In genomic region chr5:51556833-51557232, GRCh38 we compare ENCODE assay signal across 18 cellular contexts.
"Had no signal": no experiment of that assay in that cellular context is flagged by ENCODE, and none has a peak within 500 bp of the region (broad histone marks: within the 10 kb centered on the region; RNA-seq: fewer than 3 reads in every experiment).

No MANE protein-coding gene starts in this region.

- H3K27ac ChIP-seq: esophagus squamous epithelium, hepatocyte, parathyroid adenoma, prostate gland, right lobe of liver, testis, tibial nerve, upper lobe of right lung, vagina had no signal

- H3K4me3 ChIP-seq: esophagus squamous epithelium, hepatocyte, prostate gland, right lobe of liver, testis, tibial nerve, upper lobe of right lung, vagina had no signal

- H2AFZ ChIP-seq: hepatocyte, parathyroid adenoma had no signal

- H3K4me1 ChIP-seq: esophagus squamous epithelium, parathyroid adenoma, prostate gland, right lobe of liver, testis, tibial nerve, upper lobe of right lung, vagina had no signal

- H3K9me3 Mint-ChIP-seq: nephron progenitor cell had no signal

- H3K27me3 ChIP-seq: esophagus squamous epithelium, hepatocyte, right lobe of liver, testis, tibial nerve, upper lobe of right lung, vagina had no signal

- H3K9me3 ChIP-seq: esophagus squamous epithelium, prostate gland, right lobe of liver, testis, upper lobe of right lung, vagina had no signal

- H3K4me2 ChIP-seq: hepatocyte had no signal

- H3K36me3 ChIP-seq: esophagus squamous epithelium, prostate gland, right lobe of liver, tibial nerve, upper lobe of right lung, vagina had no signal

- DNase-seq: effector memory CD8-positive, alpha-beta T cell; esophagus squamous epithelium; head of caudate nucleus; kidney glomerular epithelial cell; naive thymus-derived CD4-positive, alpha-beta T cell; nephron progenitor cell; right lobe of liver; stimulated activated CD4-positive, alpha-beta T cell treated with anti-CD3 and anti-CD28 coated beads, Interleukin-4, amount 100 ng/mL, for 1 hour; stimulated activated naive B cell treated with anti-CD40 and anti-IgM and Interleukin-4, amounts not matched to agents 10 μg/mL and 1 μg/mL and 100 μg/mL, for 72 hours; stimulated activated naive CD8-positive, alpha-beta T cell treated with anti-CD3 and anti-CD28 coated beads, Interleukin-15, amount 100 ng/mL, for 72 hours; testis; upper lobe of right lung had no signal

- H3K27ac Mint-ChIP-seq: dendritic cell treated with granulocyte-macrophage colony-stimulating factor and Interleukin-4, amounts not matched to agents 40 ng/mL and 50 ng/mL, for 4 days; effector memory CD8-positive, alpha-beta T cell; naive thymus-derived CD4-positive, alpha-beta T cell; nephron progenitor cell; stimulated activated naive B cell treated with anti-CD40 and anti-IgM and Interleukin-4, amounts not matched to agents 10 μg/mL and 1 μg/mL and 100 μg/mL, for 72 hours; stimulated activated naive CD8-positive, alpha-beta T cell treated with anti-CD3 and anti-CD28 coated beads, Interleukin-15, amount 100 ng/mL, for 72 hours had no signal

- ATAC-seq: effector memory CD8-positive, alpha-beta T cell; naive thymus-derived CD4-positive, alpha-beta T cell; right lobe of liver; stimulated activated naive B cell treated with anti-CD40 and anti-IgM and Interleukin-4, amounts not matched to agents 10 μg/mL and 1 μg/mL and 100 μg/mL, for 72 hours; stimulated activated naive CD8-positive, alpha-beta T cell treated with anti-CD3 and anti-CD28 coated beads, Interleukin-15, amount 100 ng/mL, for 72 hours; upper lobe of right lung had no signal

- H3K36me3 Mint-ChIP-seq: naive thymus-derived CD4-positive, alpha-beta T cell; stimulated activated naive B cell treated with anti-CD40 and anti-IgM and Interleukin-4, amounts not matched to agents 10 μg/mL and 1 μg/mL and 100 μg/mL, for 72 hours had no signal

- H3K79me2 ChIP-seq: hepatocyte, parathyroid adenoma had no signal
